ENCODE assay signal across 15 cellular contexts in the genomic region with DNA sequence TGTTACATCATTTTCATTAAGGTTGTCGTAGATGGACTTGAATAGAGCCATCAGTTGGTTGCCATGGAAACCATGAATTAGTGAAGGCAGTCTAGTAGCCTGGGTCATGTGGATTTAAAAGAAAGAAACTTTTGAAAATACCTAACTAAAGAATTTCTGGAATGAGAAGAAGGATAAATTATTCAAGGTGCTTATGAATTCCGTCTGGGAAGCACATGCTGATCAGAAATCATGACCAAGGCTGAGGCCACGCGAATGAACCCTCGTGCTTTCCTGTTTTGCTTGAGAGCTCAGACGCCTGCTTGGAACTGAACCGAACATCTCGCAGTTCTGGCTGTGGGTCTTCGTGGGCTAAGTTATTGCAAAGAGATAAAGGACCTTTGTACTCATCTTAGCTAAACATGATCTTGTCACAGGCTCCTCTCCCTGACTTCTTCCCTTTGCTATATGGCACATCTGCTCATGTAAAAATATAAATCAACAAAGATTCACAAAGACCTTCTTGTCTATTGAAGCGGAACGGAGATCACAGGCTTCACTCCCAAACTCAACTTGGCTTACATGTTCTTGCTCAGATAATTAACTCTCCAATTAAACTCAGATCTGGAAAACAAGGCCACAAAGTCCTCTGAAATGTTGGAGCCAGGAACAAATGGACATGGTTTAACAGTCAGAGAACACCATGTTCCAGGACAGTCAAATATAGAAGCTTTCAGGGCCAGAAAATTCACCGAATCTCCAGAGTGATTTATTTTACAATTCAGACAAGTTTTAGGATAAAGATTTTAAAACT.
A peak's percentile ranks its signal among the peaks of the same experiment; 100 is the strongest.
DNase-seq lines count a peak whose midpoint lies in the region; ATAC-seq and TF ChIP-seq lines count a peak whose summit lies in the region.
"Had no signal": no experiment of that assay in that cellular context is flagged by ENCODE, and none has a peak within 500 bp of the region (broad histone marks: within the 10 kb centered on the region; RNA-seq: fewer than 3 reads in every experiment).

No MANE protein-coding gene starts in this region.

- H3K4me3 Mint-ChIP-seq in stimulated activated memory B cell treated with anti-CD40 and anti-IgM and Interleukin-4, amounts not matched to agents 10 μg/mL and 1 μg/mL and 100 μg/mL, for 72 hours: no peak overlapping the region
- H3K4me3 Mint-ChIP-seq in activated CD4-positive, alpha-beta T cell treated with anti-CD3 and anti-CD28 coated beads for 36 hours: no peak overlapping the region
- H3K4me3 Mint-ChIP-seq: immature natural killer cell, type B pancreatic cell, WTC11 had no signal

- H3K23ac ChIP-seq in neuronal stem cell (ENCODE audit: low read depth, low read length, poor library complexity): no peak overlapping the region

- H3K4me3 ChIP-seq in fibroblast of villous mesenchyme (ENCODE audit: low read depth, low read length) (no peak overlapping the region), neuronal stem cell (ENCODE audit: low read length in 2 of 2) (no peak overlapping the region)

- no peak overlapping the region for H3K14ac ChIP-seq in neuronal stem cell (ENCODE audit: low read length)

- no peak overlapping the region for H2BK5ac ChIP-seq in neuronal stem cell (ENCODE audit: low read length)

- H3K36me3 ChIP-seq in neuronal stem cell (replicated peaks in 1 of 2; ENCODE audit: control insufficient read depth in 2 of 2, insufficient read depth in 2 of 2, low read length in 2 of 2): no peaks in the 10 kb centered on the region

- intact Hi-C loops in activated CD4-positive, alpha-beta T cell treated with anti-CD3 and anti-CD28 coated beads for 36 hours (cut with DNase I, micrococcal nuclease): no loop called here

- no peak overlapping the region for H2BK12ac ChIP-seq in neuronal stem cell (ENCODE audit: low read length)

- no peaks in the 10 kb centered on the region for H3K36me3 Mint-ChIP-seq in stimulated activated memory B cell treated with anti-CD40 and anti-IgM and Interleukin-4, amounts not matched to agents 10 μg/mL and 1 μg/mL and 100 μg/mL, for 72 hours
- no peaks in the 10 kb centered on the region for H3K36me3 Mint-ChIP-seq in activated CD4-positive, alpha-beta T cell treated with anti-CD3 and anti-CD28 coated beads for 36 hours (ENCODE audit: low read depth)
- H3K36me3 Mint-ChIP-seq: immature natural killer cell, type B pancreatic cell, WTC11 had no signal

- peaks cover 8% of the 10 kb centered on the region for H3K27me3 Mint-ChIP-seq in stimulated activated memory B cell treated with anti-CD40 and anti-IgM and Interleukin-4, amounts not matched to agents 10 μg/mL and 1 μg/mL and 100 μg/mL, for 72 hours
- H3K27me3 Mint-ChIP-seq in activated CD4-positive, alpha-beta T cell treated with anti-CD3 and anti-CD28 coated beads for 36 hours: peaks cover 7% of the 10 kb centered on the region
- H3K27me3 Mint-ChIP-seq: type B pancreatic cell had no signal

- no peak overlapping the region for H2AK5ac ChIP-seq in neuronal stem cell (ENCODE audit: low read depth, low read length)

- no peak for TF ChIP-seq CTCF in 22Rv1 (IDR thresholded peaks at IDR 0.05)
- no peak for TF ChIP-seq CTCF in VCaP (conservative IDR thresholded peaks at IDR 0.05)
- TF ChIP-seq CTCF in fibroblast of villous mesenchyme (IDR thresholded peaks at IDR 0.05; ENCODE audit: insufficient read depth, low read depth, low read length): no peak

- no peak overlapping the region for H3K4me2 ChIP-seq in neuronal stem cell (ENCODE audit: insufficient read depth, low read length, poor library complexity, severe bottlenecking)

- peaks cover 0 to 2% (median 0%) of the 10 kb centered on the region in 3 experiments for H3K27me3 ChIP-seq in neuronal stem cell (ENCODE audit: control insufficient read depth in 3 of 3, insufficient read depth in 3 of 3, low read depth in 1 of 3, low read length in 3 of 3)

- H3K18ac ChIP-seq in neuronal stem cell (ENCODE audit: low read length): no peak overlapping the region

- peak; percentile 18 for DNase-seq in fibroblast of villous mesenchyme (ENCODE audit: low read depth)
- no peak for DNase-seq in neuronal stem cell (ENCODE audit: low spot score)
- no peak for DNase-seq in NCI-H2171 (lab: John Stamatoyannopoulos, UW)
- no peak for DNase-seq in activated CD4-positive, alpha-beta T cell treated with anti-CD3 and anti-CD28 coated beads for 36 hours
- DNase-seq in NCI-H345 treated with DMSO at 0.1 percent for 48 hours (lab: John Stamatoyannopoulos, UW; ENCODE audit: unreplicated experiment): no peak
- DNase-seq: glutamatergic neuron; immature natural killer cell; NCI-H1694 treated with DMSO at 0.1 percent for 48 hours; PC-3; stimulated activated CD4-positive, alpha-beta T cell treated with anti-CD3 and anti-CD28 coated beads, Interleukin-2, amount 100 ng/mL, for 24 hours had no signal

- peak overlapping the region; percentile 11 for H2AFZ ChIP-seq in neuronal stem cell (ENCODE audit: low read length)

- peaks cover 0 to 4% of the 10 kb centered on the region in 2 donors for H3K9me3 ChIP-seq in neuronal stem cell (replicated peaks in 1 of 2; ENCODE audit: control insufficient read depth in 2 of 2, insufficient read depth in 1 of 2, low read depth in 1 of 2, low read length in 2 of 2)

- H3K4ac ChIP-seq in neuronal stem cell (ENCODE audit: low read length): no peak overlapping the region

- no peak overlapping the region for H2BK15ac ChIP-seq in neuronal stem cell (ENCODE audit: low read length)

- no peaks in the 10 kb centered on the region for H3K79me1 ChIP-seq in neuronal stem cell (ENCODE audit: low read depth, low read length)

- CTCF ChIA-PET in activated CD4-positive, alpha-beta T cell treated with anti-CD3 and anti-CD28 coated beads for 36 hours (lab: Charles Lee): no interaction called here

- POLR2A ChIA-PET in activated CD4-positive, alpha-beta T cell treated with anti-CD3 and anti-CD28 coated beads for 36 hours (lab: Charles Lee): no interaction called here

- no peak overlapping the region for H2BK120ac ChIP-seq in neuronal stem cell (ENCODE audit: low read depth, low read length)

- no CpG with 5 or more reads among the region's 12 CpGs for WGBS in neuronal stem cell (ENCODE audit: extremely low coverage in 2 of 2, insufficient read length in 2 of 2, insufficient replicate concordance in 1 of 2), 2 donors

- H3K4me1 ChIP-seq in neuronal stem cell (ENCODE audit: control insufficient read depth in 2 of 2, insufficient read depth in 1 of 2, low read depth in 1 of 2, low read length in 2 of 2): peaks cover 7 to 11% of the 10 kb centered on the region in 2 donors

- no peaks in the 10 kb centered on the region for H3K9me3 Mint-ChIP-seq in stimulated activated memory B cell treated with anti-CD40 and anti-IgM and Interleukin-4, amounts not matched to agents 10 μg/mL and 1 μg/mL and 100 μg/mL, for 72 hours
- H3K9me3 Mint-ChIP-seq in activated CD4-positive, alpha-beta T cell treated with anti-CD3 and anti-CD28 coated beads for 36 hours (ENCODE audit: low read depth): no peaks in the 10 kb centered on the region
- H3K9me3 Mint-ChIP-seq: immature natural killer cell, type B pancreatic cell, WTC11 had no signal

- no peak overlapping the region for H3K9ac ChIP-seq in neuronal stem cell (ENCODE audit: low read depth, low read length, poor library complexity)

- ATAC-seq in stimulated activated memory B cell treated with anti-CD40 and anti-IgM and Interleukin-4, amounts not matched to agents 10 μg/mL and 1 μg/mL and 100 μg/mL, for 72 hours: no peak
- ATAC-seq in activated CD4-positive, alpha-beta T cell treated with anti-CD3 and anti-CD28 coated beads for 36 hours: no peak
- ATAC-seq: PC-3, WTC11 had no signal

- H4K8ac ChIP-seq in neuronal stem cell (ENCODE audit: low read depth, low read length): no peak overlapping the region

- peak overlapping the region; percentile 81 for H3K27ac ChIP-seq in 22Rv1
- H3K27ac ChIP-seq in VCaP: peak overlapping the region; percentile 99
- H3K27ac ChIP-seq in neuronal stem cell (replicated peaks; ENCODE audit: low read length): no peak overlapping the region

- no peak overlapping the region for H4K91ac ChIP-seq in neuronal stem cell (ENCODE audit: low read depth, low read length, poor library complexity)

- H3K27ac Mint-ChIP-seq in stimulated activated memory B cell treated with anti-CD40 and anti-IgM and Interleukin-4, amounts not matched to agents 10 μg/mL and 1 μg/mL and 100 μg/mL, for 72 hours: no peak overlapping the region
- H3K27ac Mint-ChIP-seq in activated CD4-positive, alpha-beta T cell treated with anti-CD3 and anti-CD28 coated beads for 36 hours: no peak overlapping the region
- H3K27ac Mint-ChIP-seq: immature natural killer cell, type B pancreatic cell, WTC11 had no signal

- no peaks in the 10 kb centered on the region for H3K4me1 Mint-ChIP-seq in stimulated activated memory B cell treated with anti-CD40 and anti-IgM and Interleukin-4, amounts not matched to agents 10 μg/mL and 1 μg/mL and 100 μg/mL, for 72 hours
- H3K4me1 Mint-ChIP-seq in activated CD4-positive, alpha-beta T cell treated with anti-CD3 and anti-CD28 coated beads for 36 hours: no peaks in the 10 kb centered on the region
- H3K4me1 Mint-ChIP-seq: immature natural killer cell had no signal
